Comparison of ENCODE assay signal across 1 cellular context in genomic region chr21:19621837-19622496, GRCh38.
TF ChIP-seq lines count a peak whose summit lies in the region.

No MANE protein-coding gene starts in this region.

TF ChIP-seq in GM23338, 12 proteins besides CTCF, POLR2A, EP300 and RAD21 (continued from another document):
- TF ChIP-seq ZNF462 (CRISPR knock-in tag; IDR thresholded peaks at IDR 0.05) = no peak
- TF ChIP-seq ZNF114 (CRISPR knock-in tag; IDR thresholded peaks at IDR 0.05) = no peak
- no peak for TF ChIP-seq EZH2 (IDR thresholded peaks at IDR 0.05; ENCODE audit: low read depth, unreplicated experiment)
- TF ChIP-seq NANOG (IDR thresholded peaks at IDR 0.05; ENCODE audit: borderline replicate concordance) = no peak
- no peak for TF ChIP-seq ZNF331 (CRISPR knock-in tag; IDR thresholded peaks at IDR 0.05; ENCODE audit: low read depth)
- TF ChIP-seq CREB1 (CRISPR knock-in tag; IDR thresholded peaks at IDR 0.05; ENCODE audit: low read depth) = no peak
- TF ChIP-seq EZH2phosphoT487 (IDR thresholded peaks at IDR 0.05; ENCODE audit: unreplicated experiment) = no peak
- no peak for TF ChIP-seq JUNB (IDR thresholded peaks at IDR 0.05; ENCODE audit: unreplicated experiment)
